Comparison of ENCODE assay signal across 2 cellular contexts in the genomic region with DNA sequence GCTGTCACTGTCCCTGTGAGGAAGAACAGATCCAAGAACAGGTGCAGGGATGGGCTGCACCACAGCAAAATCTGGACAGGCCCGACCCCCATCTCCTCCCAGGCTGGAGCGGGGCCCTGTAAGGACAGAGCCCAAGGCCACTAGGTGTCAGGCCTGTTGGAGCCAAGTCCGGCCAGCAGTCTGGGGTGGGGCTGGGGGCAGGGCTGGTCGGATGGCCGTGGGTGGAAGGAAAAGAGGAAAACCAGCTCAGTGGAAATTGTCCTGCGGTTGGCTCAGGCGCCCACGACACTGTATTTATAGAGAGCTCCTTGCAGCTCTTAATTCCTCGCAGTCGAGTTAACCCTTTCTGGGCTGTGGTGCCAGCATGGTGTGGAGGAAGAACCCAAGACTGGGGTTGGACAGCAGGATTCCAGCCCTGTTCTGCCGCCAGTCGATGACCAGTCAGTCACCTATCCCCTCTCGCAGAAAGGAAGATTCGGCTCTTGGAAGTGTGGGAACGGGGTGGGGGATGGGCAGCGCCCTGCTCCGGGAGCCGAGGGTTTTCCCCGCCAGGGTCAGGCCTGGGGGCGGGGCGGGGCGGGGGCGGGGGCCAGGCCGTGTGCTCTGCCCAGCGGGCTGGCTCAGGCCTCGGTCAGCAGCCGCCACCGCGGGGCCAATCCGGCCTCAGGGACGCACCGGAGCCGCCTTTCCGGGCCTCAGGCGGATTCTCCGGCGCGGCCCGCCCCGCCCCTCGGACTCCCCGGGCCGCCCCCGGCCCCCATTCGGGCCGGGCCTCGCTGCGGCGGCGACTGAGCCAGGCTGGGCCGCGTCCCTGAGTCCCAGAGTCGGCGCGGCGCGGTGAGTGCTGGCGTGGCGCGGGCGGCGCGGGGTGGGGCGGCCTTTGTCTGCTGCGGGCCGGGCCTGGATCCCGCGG.
TF ChIP-seq lines count a peak whose summit lies in the region.

Gene CD276, plus strand, starts transcription at position 760 of the 913 bp plus-strand sequence. CDS start 15,257 bp downstream, outside the sequence.

TF ChIP-seq in HCT116, 20 proteins besides CTCF, POLR2A, EP300 and RAD21 (continued from another document):
- TF ChIP-seq REST (IDR thresholded peaks at IDR 0.05; ENCODE audit: low read depth) (no peak), CBX3 (IDR thresholded peaks at IDR 0.05; ENCODE audit: low read depth) (no peak), SP1 (IDR thresholded peaks at IDR 0.05; ENCODE audit: low read depth) (no peak), ZNF274 (IDR thresholded peaks at IDR 0.05; ENCODE audit: low read depth, low read length) (no peak), YY1 (IDR thresholded peaks at IDR 0.05; ENCODE audit: extremely low read depth, insufficient replicate concordance, low read depth, low read length) (no peak)

TF ChIP-seq in HepG2, 621 proteins besides CTCF, POLR2A, EP300 and RAD21 (continued from another document and continues in another):
- no peak for TF ChIP-seq ZBTB46 (CRISPR knock-in tag; IDR thresholded peaks at IDR 0.05; ENCODE audit: borderline replicate concordance)
- no peak for TF ChIP-seq ZFP91 (CRISPR knock-in tag; IDR thresholded peaks at IDR 0.05; ENCODE audit: borderline replicate concordance)
- no peak; the same call in 1 of the 2 replicates for TF ChIP-seq ZNF556 (CRISPR knock-in tag; IDR thresholded peaks at IDR 0.05; ENCODE audit: borderline replicate concordance)
- no peak for TF ChIP-seq ZNF660 (CRISPR knock-in tag; IDR thresholded peaks at IDR 0.05; ENCODE audit: borderline replicate concordance, low read depth)
- TF ChIP-seq HNRNPLL (IDR thresholded peaks at IDR 0.05; ENCODE audit: low read depth, low read length, poor library complexity, severe bottlenecking), result no peak
- TF ChIP-seq ZNF501 (CRISPR knock-in tag; IDR thresholded peaks at IDR 0.05), result peak; percentile 58; the same call in 1 of the 2 replicates
- TF ChIP-seq ZNF451 (CRISPR knock-in tag; IDR thresholded peaks at IDR 0.05), result peak; percentile 44; the same call in 1 of the 2 replicates
- TF ChIP-seq, protein P1, sequence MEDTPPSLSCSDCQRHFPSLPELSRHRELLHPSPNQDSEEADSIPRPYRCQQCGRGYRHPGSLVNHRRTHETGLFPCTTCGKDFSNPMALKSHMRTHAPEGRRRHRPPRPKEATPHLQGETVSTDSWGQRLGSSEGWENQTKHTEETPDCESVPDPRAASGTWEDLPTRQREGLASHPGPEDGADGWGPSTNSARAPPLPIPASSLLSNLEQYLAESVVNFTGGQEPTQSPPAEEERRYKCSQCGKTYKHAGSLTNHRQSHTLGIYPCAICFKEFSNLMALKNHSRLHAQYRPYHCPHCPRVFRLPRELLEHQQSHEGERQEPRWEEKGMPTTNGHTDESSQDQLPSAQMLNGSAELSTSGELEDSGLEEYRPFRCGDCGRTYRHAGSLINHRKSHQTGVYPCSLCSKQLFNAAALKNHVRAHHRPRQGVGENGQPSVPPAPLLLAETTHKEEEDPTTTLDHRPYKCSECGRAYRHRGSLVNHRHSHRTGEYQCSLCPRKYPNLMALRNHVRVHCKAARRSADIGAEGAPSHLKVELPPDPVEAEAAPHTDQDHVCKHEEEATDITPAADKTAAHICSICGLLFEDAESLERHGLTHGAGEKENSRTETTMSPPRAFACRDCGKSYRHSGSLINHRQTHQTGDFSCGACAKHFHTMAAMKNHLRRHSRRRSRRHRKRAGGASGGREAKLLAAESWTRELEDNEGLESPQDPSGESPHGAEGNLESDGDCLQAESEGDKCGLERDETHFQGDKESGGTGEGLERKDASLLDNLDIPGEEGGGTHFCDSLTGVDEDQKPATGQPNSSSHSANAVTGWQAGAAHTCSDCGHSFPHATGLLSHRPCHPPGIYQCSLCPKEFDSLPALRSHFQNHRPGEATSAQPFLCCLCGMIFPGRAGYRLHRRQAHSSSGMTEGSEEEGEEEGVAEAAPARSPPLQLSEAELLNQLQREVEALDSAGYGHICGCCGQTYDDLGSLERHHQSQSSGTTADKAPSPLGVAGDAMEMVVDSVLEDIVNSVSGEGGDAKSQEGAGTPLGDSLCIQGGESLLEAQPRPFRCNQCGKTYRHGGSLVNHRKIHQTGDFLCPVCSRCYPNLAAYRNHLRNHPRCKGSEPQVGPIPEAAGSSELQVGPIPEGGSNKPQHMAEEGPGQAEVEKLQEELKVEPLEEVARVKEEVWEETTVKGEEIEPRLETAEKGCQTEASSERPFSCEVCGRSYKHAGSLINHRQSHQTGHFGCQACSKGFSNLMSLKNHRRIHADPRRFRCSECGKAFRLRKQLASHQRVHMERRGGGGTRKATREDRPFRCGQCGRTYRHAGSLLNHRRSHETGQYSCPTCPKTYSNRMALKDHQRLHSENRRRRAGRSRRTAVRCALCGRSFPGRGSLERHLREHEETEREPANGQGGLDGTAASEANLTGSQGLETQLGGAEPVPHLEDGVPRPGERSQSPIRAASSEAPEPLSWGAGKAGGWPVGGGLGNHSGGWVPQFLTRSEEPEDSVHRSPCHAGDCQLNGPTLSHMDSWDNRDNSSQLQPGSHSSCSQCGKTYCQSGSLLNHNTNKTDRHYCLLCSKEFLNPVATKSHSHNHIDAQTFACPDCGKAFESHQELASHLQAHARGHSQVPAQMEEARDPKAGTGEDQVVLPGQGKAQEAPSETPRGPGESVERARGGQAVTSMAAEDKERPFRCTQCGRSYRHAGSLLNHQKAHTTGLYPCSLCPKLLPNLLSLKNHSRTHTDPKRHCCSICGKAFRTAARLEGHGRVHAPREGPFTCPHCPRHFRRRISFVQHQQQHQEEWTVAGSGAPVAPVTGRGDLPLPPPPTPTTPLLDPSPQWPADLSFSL (CRISPR knock-in tag; IDR thresholded peaks at IDR 0.05), result no peak
- TF ChIP-seq RFXANK (CRISPR knock-in tag; IDR thresholded peaks at IDR 0.05), result no peak
- no peak for TF ChIP-seq CEBPZ (IDR thresholded peaks at IDR 0.05; ENCODE audit: low read length)
- TF ChIP-seq MEIS2 (CRISPR knock-in tag; IDR thresholded peaks at IDR 0.05), result no peak
- TF ChIP-seq MEIS1 (CRISPR knock-in tag; IDR thresholded peaks at IDR 0.05; ENCODE audit: borderline replicate concordance), result no peak
- no peak for TF ChIP-seq GTF3A (CRISPR knock-in tag; conservative IDR thresholded peaks at IDR 0.05)
- no peak for TF ChIP-seq IRF1 (CRISPR knock-in tag; IDR thresholded peaks at IDR 0.05; ENCODE audit: low read depth)
- TF ChIP-seq ZBTB42 (CRISPR knock-in tag; IDR thresholded peaks at IDR 0.05), result 0 out of 2 replicates have a peak, but pooled peaks have one; percentile 26
- TF ChIP-seq, protein P2, sequence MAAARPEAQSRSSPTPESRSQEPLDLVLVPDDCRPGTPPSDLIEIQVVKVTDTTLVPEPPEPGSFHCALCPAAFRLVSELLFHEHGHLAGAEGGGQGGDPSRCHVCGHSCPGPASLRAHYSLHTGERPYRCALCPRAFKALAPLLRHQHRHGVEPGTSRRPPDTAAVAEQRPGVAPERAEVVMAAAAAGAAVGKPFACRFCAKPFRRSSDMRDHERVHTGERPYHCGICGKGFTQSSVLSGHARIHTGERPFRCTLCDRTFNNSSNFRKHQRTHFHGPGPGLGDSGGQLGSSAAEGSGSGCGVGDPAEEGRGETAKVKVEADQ (CRISPR knock-in tag; IDR thresholded peaks at IDR 0.05; ENCODE audit: borderline replicate concordance), result peak; percentile 35; the same call in 1 of the 2 replicates
- TF ChIP-seq ISX (CRISPR knock-in tag; conservative IDR thresholded peaks at IDR 0.05), result no peak
- TF ChIP-seq KLF15 (CRISPR knock-in tag; IDR thresholded peaks at IDR 0.05; ENCODE audit: borderline replicate concordance), result no peak
- no peak for TF ChIP-seq STAT6 (CRISPR knock-in tag; IDR thresholded peaks at IDR 0.05; ENCODE audit: borderline replicate concordance)
- no peak for TF ChIP-seq ARNT2 (CRISPR knock-in tag; IDR thresholded peaks at IDR 0.05; ENCODE audit: low read depth)
- TF ChIP-seq ADNP (CRISPR knock-in tag; IDR thresholded peaks at IDR 0.05), result no peak
- no peak for TF ChIP-seq ZBTB4 (CRISPR knock-in tag; IDR thresholded peaks at IDR 0.05; ENCODE audit: borderline replicate concordance)
- TF ChIP-seq KMT2A (CRISPR knock-in tag; IDR thresholded peaks at IDR 0.05), result no peak
- TF ChIP-seq ARNT (IDR thresholded peaks at IDR 0.05), result no peak
- no peak for TF ChIP-seq ZSCAN30 (CRISPR knock-in tag; IDR thresholded peaks at IDR 0.05)
- no peak for TF ChIP-seq LCORL (IDR thresholded peaks at IDR 0.05)
- TF ChIP-seq LCORL (CRISPR knock-in tag; IDR thresholded peaks at IDR 0.05), result no peak; the same call in 1 of the 2 replicates
